12 cellular contexts compared by ENCODE assay signal in genomic region chr4:102504941-102505340, GRCh38. TPM values are rescaled to one million over a fixed set of nuclear protein-coding genes. Genes with fewer than 3 reads are reported as not detected.
DNase-seq lines count a peak whose midpoint lies in the region; ATAC-seq and TF ChIP-seq lines count a peak whose summit lies in the region.
"Had no signal": no experiment of that assay in that cellular context is flagged by ENCODE, and none has a peak within 500 bp of the region (broad histone marks: within the 10 kb centered on the region; RNA-seq: fewer than 3 reads in every experiment).

No MANE protein-coding gene starts in this region.

- DNase-seq in activated CD4-positive, alpha-beta memory T cell treated with anti-CD3 and anti-CD28 coated beads for 36 hours = no peak
- no peak for DNase-seq in activated CD4-positive, alpha-beta memory T cell treated with anti-CD3 and anti-CD28 coated beads, Interleukin-2, amount 10 ng/mL, durations not matched to agents 7 days and 5 days
- no peak for DNase-seq in activated naive CD8-positive, alpha-beta T cell treated with anti-CD3 and anti-CD28 coated beads, Interleukin-2, amount 50 U/mL, for 24 hours
- DNase-seq in smooth muscle cell (lab: John Stamatoyannopoulos, UW; ENCODE audit: unreplicated experiment) = no peak
- DNase-seq in sciatic nerve (ENCODE audit: low spot score) = no peak
- DNase-seq in stimulated activated naive CD4-positive, alpha-beta T cell treated with Interleukin-2 at 50 U/mL for 16 hours (lab: John Stamatoyannopoulos, UW) = no peak
- DNase-seq in glutamatergic neuron = no peak
- DNase-seq: activated CD8-positive, alpha-beta memory T cell treated with anti-CD3 and anti-CD28 coated beads for 24 hours; NCI-H446 treated with DMSO at 0.1 percent for 48 hours; Peyer's patch; thyroid gland had no signal

- peak overlapping the region; percentile 94 for H3K4me3 Mint-ChIP-seq in activated CD4-positive, alpha-beta memory T cell treated with anti-CD3 and anti-CD28 coated beads for 36 hours
- H3K4me3 Mint-ChIP-seq in activated CD4-positive, alpha-beta memory T cell treated with anti-CD3 and anti-CD28 coated beads, Interleukin-2, amount 10 ng/mL, durations not matched to agents 7 days and 5 days = no peak overlapping the region
- H3K4me3 Mint-ChIP-seq in activated naive CD8-positive, alpha-beta T cell treated with anti-CD3 and anti-CD28 coated beads, Interleukin-2, amount 50 U/mL, for 24 hours = peak overlapping the region; percentile 89
- no peak overlapping the region for H3K4me3 Mint-ChIP-seq in glutamatergic neuron (ENCODE audit: unreplicated experiment)

- no peaks in the 10 kb centered on the region for H3K36me3 ChIP-seq in KMS-11 (ENCODE audit: insufficient read depth)
- no peaks in the 10 kb centered on the region for H3K36me3 ChIP-seq in smooth muscle cell (ENCODE audit: low read depth)
- H3K36me3 ChIP-seq: Peyer's patch, thyroid gland had no signal

- no peak overlapping the region for H3K9ac ChIP-seq in KMS-11
- no peak overlapping the region for H3K9ac ChIP-seq in smooth muscle cell (ENCODE audit: low read depth)

- H3K27ac Mint-ChIP-seq in activated CD4-positive, alpha-beta memory T cell treated with anti-CD3 and anti-CD28 coated beads for 36 hours = peak overlapping the region; percentile 59
- H3K27ac Mint-ChIP-seq in activated CD4-positive, alpha-beta memory T cell treated with anti-CD3 and anti-CD28 coated beads, Interleukin-2, amount 10 ng/mL, durations not matched to agents 7 days and 5 days = no peak overlapping the region
- no peak overlapping the region for H3K27ac Mint-ChIP-seq in activated naive CD8-positive, alpha-beta T cell treated with anti-CD3 and anti-CD28 coated beads, Interleukin-2, amount 50 U/mL, for 24 hours
- H3K27ac Mint-ChIP-seq in glutamatergic neuron (ENCODE audit: unreplicated experiment) = no peak overlapping the region

- H3K79me2 ChIP-seq in KMS-11 (ENCODE audit: insufficient read depth, low read depth) = peaks cover 74% of the 10 kb centered on the region
- peaks cover 87% of the 10 kb centered on the region for H3K79me2 ChIP-seq in smooth muscle cell (ENCODE audit: low read depth)

- no peaks in the 10 kb centered on the region for H3K9me3 ChIP-seq in smooth muscle cell (replicated peaks; ENCODE audit: low read depth)
- H3K9me3 ChIP-seq: Peyer's patch, thyroid gland had no signal

- H4K20me1 ChIP-seq in KMS-11 (ENCODE audit: insufficient read depth) (no peaks in the 10 kb centered on the region), smooth muscle cell (ENCODE audit: low read depth) (peaks cover 79% of the 10 kb centered on the region)

- TF ChIP-seq CTCF in KMS-11 (conservative IDR thresholded peaks at IDR 0.05; ENCODE audit: low read depth, low read length) (no peak), smooth muscle cell (IDR thresholded peaks at IDR 0.05; ENCODE audit: borderline replicate concordance, insufficient read depth, poor library complexity, severe bottlenecking) (no peak), glutamatergic neuron (IDR thresholded peaks at IDR 0.05; ENCODE audit: partially characterized antibody, unreplicated experiment) (no peak)

- H3K4me1 Mint-ChIP-seq in activated CD4-positive, alpha-beta memory T cell treated with anti-CD3 and anti-CD28 coated beads for 36 hours (ENCODE audit: low read depth) = peaks cover 53% of the 10 kb centered on the region
- H3K4me1 Mint-ChIP-seq in activated CD4-positive, alpha-beta memory T cell treated with anti-CD3 and anti-CD28 coated beads, Interleukin-2, amount 10 ng/mL, durations not matched to agents 7 days and 5 days = peaks cover 47% of the 10 kb centered on the region
- peaks cover 57% of the 10 kb centered on the region for H3K4me1 Mint-ChIP-seq in activated naive CD8-positive, alpha-beta T cell treated with anti-CD3 and anti-CD28 coated beads, Interleukin-2, amount 50 U/mL, for 24 hours
- peaks cover 6% of the 10 kb centered on the region for H3K4me1 Mint-ChIP-seq in glutamatergic neuron (ENCODE audit: low read depth, unreplicated experiment)

- H3K4me3 ChIP-seq in KMS-11 (IDR thresholded peaks at IDR 0.05; ENCODE audit: insufficient read depth, low read depth, low read length) = no peak overlapping the region
- H3K4me3 ChIP-seq in smooth muscle cell = peak overlapping the region; percentile 100
- H3K4me3 ChIP-seq: thyroid gland had no signal

- H3K9me3 Mint-ChIP-seq in activated CD4-positive, alpha-beta memory T cell treated with anti-CD3 and anti-CD28 coated beads for 36 hours = no peaks in the 10 kb centered on the region
- peaks cover 3% of the 10 kb centered on the region for H3K9me3 Mint-ChIP-seq in activated CD4-positive, alpha-beta memory T cell treated with anti-CD3 and anti-CD28 coated beads, Interleukin-2, amount 10 ng/mL, durations not matched to agents 7 days and 5 days
- H3K9me3 Mint-ChIP-seq in activated naive CD8-positive, alpha-beta T cell treated with anti-CD3 and anti-CD28 coated beads, Interleukin-2, amount 50 U/mL, for 24 hours = no peaks in the 10 kb centered on the region
- peaks cover 3% of the 10 kb centered on the region for H3K9me3 Mint-ChIP-seq in glutamatergic neuron (ENCODE audit: unreplicated experiment)

- no peaks in the 10 kb centered on the region for H3K27me3 Mint-ChIP-seq in activated CD4-positive, alpha-beta memory T cell treated with anti-CD3 and anti-CD28 coated beads for 36 hours
- H3K27me3 Mint-ChIP-seq in activated CD4-positive, alpha-beta memory T cell treated with anti-CD3 and anti-CD28 coated beads, Interleukin-2, amount 10 ng/mL, durations not matched to agents 7 days and 5 days = no peaks in the 10 kb centered on the region
- no peaks in the 10 kb centered on the region for H3K27me3 Mint-ChIP-seq in activated naive CD8-positive, alpha-beta T cell treated with anti-CD3 and anti-CD28 coated beads, Interleukin-2, amount 50 U/mL, for 24 hours
- peaks cover 4% of the 10 kb centered on the region for H3K27me3 Mint-ChIP-seq in glutamatergic neuron (ENCODE audit: unreplicated experiment)

- peaks cover 8% of the 10 kb centered on the region for H3F3A ChIP-seq in smooth muscle cell (ENCODE audit: low read depth)

- CTCF ChIA-PET in activated CD4-positive, alpha-beta memory T cell treated with anti-CD3 and anti-CD28 coated beads for 36 hours (lab: Charles Lee) = no interaction called here
- CTCF ChIA-PET in activated CD4-positive, alpha-beta memory T cell treated with anti-CD3 and anti-CD28 coated beads, Interleukin-2, amount 10 ng/mL, durations not matched to agents 7 days and 5 days (lab: Charles Lee) = no interaction called here

- 90% methylated on average over 1 of the region's 1 CpG for WGBS in smooth muscle cell (ENCODE audit: low lambda C conversion rate)

- no peak for ATAC-seq in activated naive CD8-positive, alpha-beta T cell treated with anti-CD3 and anti-CD28 coated beads, Interleukin-2, amount 50 U/mL, for 24 hours
- no peak for ATAC-seq in sciatic nerve

- H2AFZ ChIP-seq in KMS-11 (ENCODE audit: low read depth) (no peak overlapping the region), smooth muscle cell (ENCODE audit: low read depth) (no peak overlapping the region)

- H3K27me3 ChIP-seq in KMS-11 (ENCODE audit: insufficient read depth, low read depth) = no peaks in the 10 kb centered on the region
- no peaks in the 10 kb centered on the region for H3K27me3 ChIP-seq in smooth muscle cell (ENCODE audit: low read depth)
- H3K27me3 ChIP-seq: Peyer's patch, thyroid gland had no signal

- H3K4me2 ChIP-seq in KMS-11 = peak overlapping the region; percentile 80; the same call in 1 of the 2 replicates
- H3K4me2 ChIP-seq in smooth muscle cell = peak overlapping the region; percentile 96

- intact Hi-C loops in activated CD4-positive, alpha-beta memory T cell treated with anti-CD3 and anti-CD28 coated beads for 36 hours (cut with micrococcal nuclease) = loop anchor here (5.0 kb wide), 1 partner anchor 572 kb away; the partner anchor contains the start of gene SLC9B2
- intact Hi-C loops in sciatic nerve (cut with DNase I) = no loop called here

- POLR2A ChIA-PET in activated CD4-positive, alpha-beta memory T cell treated with anti-CD3 and anti-CD28 coated beads for 36 hours (lab: Charles Lee) = interaction anchor here (1.1 kb wide), 1 partner anchor 321 kb away, joined by 3 read pairs; no protein-coding TSS in a partner anchor
- POLR2A ChIA-PET in activated CD4-positive, alpha-beta memory T cell treated with anti-CD3 and anti-CD28 coated beads, Interleukin-2, amount 10 ng/mL, durations not matched to agents 7 days and 5 days (lab: Charles Lee) = interaction anchor here (1.6 kb wide), 1 partner anchor 14 kb away, joined by 3 read pairs; no protein-coding TSS in a partner anchor

- H3K36me3 Mint-ChIP-seq in activated CD4-positive, alpha-beta memory T cell treated with anti-CD3 and anti-CD28 coated beads for 36 hours = peaks cover 35% of the 10 kb centered on the region
- H3K36me3 Mint-ChIP-seq in activated CD4-positive, alpha-beta memory T cell treated with anti-CD3 and anti-CD28 coated beads, Interleukin-2, amount 10 ng/mL, durations not matched to agents 7 days and 5 days (ENCODE audit: low read depth) = peaks cover 35% of the 10 kb centered on the region
- H3K36me3 Mint-ChIP-seq in activated naive CD8-positive, alpha-beta T cell treated with anti-CD3 and anti-CD28 coated beads, Interleukin-2, amount 50 U/mL, for 24 hours (ENCODE audit: low read depth) = peaks cover 58% of the 10 kb centered on the region
- H3K36me3 Mint-ChIP-seq in glutamatergic neuron (ENCODE audit: unreplicated experiment) = no peaks in the 10 kb centered on the region

- H3K27ac ChIP-seq in KMS-11 (no peak overlapping the region), smooth muscle cell (ENCODE audit: low read depth) (no peak overlapping the region)
- H3K27ac ChIP-seq: thyroid gland had no signal

- peaks cover 39% of the 10 kb centered on the region for H3K4me1 ChIP-seq in KMS-11 (ENCODE audit: low read depth, poor library complexity, severe bottlenecking)
- H3K4me1 ChIP-seq in smooth muscle cell (ENCODE audit: low read depth) = peaks cover 8% of the 10 kb centered on the region

RNA-seq across cellular contexts. Expression of gene NFKB1, which starts 3.8 kb away (rescaled TPM):
- total RNA-seq in activated CD4-positive, alpha-beta memory T cell treated with anti-CD3 and anti-CD28 coated beads for 36 hours = 100 to 1,000 TPM; 122 to 133 TPM
- total RNA-seq in activated CD4-positive, alpha-beta memory T cell treated with anti-CD3 and anti-CD28 coated beads, Interleukin-2, amount 10 ng/mL, durations not matched to agents 7 days and 5 days = 10 to 100 TPM; 84.7 to 88.1 TPM
- total RNA-seq in smooth muscle cell = 15.6 and 30.4 TPM in 2 replicates
- polyA plus RNA-seq in smooth muscle cell = 16.1 and 20.9 TPM in 2 replicates
- 41.9 TPM for total RNA-seq in sciatic nerve
- 3.2 TPM for total RNA-seq in glutamatergic neuron (ENCODE audit: unreplicated experiment)

Comparison
In these comparisons a context has a peak if more than half of its experiments do, and no peak if none do; other contexts are left out.
1. H3K4me3 Mint-ChIP-seq: peak in activated CD4-positive, alpha-beta memory T cell treated with anti-CD3 and anti-CD28 coated beads for 36 hours (single experiment) and activated naive CD8-positive, alpha-beta T cell treated with anti-CD3 and anti-CD28 coated beads, Interleukin-2, amount 50 U/mL, for 24 hours (single experiment); none in activated CD4-positive, alpha-beta memory T cell treated with anti-CD3 and anti-CD28 coated beads, Interleukin-2, amount 10 ng/mL, durations not matched to agents 7 days and 5 days (single experiment) and glutamatergic neuron (single experiment).